In genomic region chr14:101761032-101761880, GRCh38 we compare ENCODE assay signal across 8 cellular contexts.
DNase-seq lines count a peak whose midpoint lies in the region; ATAC-seq and TF ChIP-seq lines count a peak whose summit lies in the region.

Gene PPP2R5C, plus strand, starts transcription at chr14:101761709. Its CDS starts 185 bp downstream, at chr14:101761894.

- H3K27me3 ChIP-seq in WERI-Rb-1 (ENCODE audit: insufficient read depth, low read depth, severe bottlenecking): no peaks in the 10 kb centered on the region
- peaks cover 40% of the 10 kb centered on the region for H3K27me3 ChIP-seq in iPS-20b (ENCODE audit: insufficient read depth, low read length)

- H3K36me3 ChIP-seq in WERI-Rb-1 (peaks cover 2% of the 10 kb centered on the region; the same call in 1 of the 2 replicates), iPS-20b (ENCODE audit: insufficient read depth, low read depth, low read length) (no peaks in the 10 kb centered on the region)

- H3K4me3 ChIP-seq in WERI-Rb-1 (ENCODE audit: low read depth, low read length) (peak within 1 kb of the TSS; percentile 70), iPS-20b (ENCODE audit: low read length) (peak within 1 kb of the TSS; percentile 92), skin epidermis (peak within 1 kb of the TSS; percentile 77 to 95 (median 91))

- DNase-seq in NCI-H524 (lab: John Stamatoyannopoulos, UW): peak; percentile 84 to 88
- DNase-seq in NCI-H524 treated with DMSO at 0.1 percent for 48 hours (lab: John Stamatoyannopoulos, UW): no peak
- DNase-seq in NCI-H2196 (lab: John Stamatoyannopoulos, UW; ENCODE audit: unreplicated experiment): peak; percentile 61
- DNase-seq in WERI-Rb-1: peak; percentile 91
- DNase-seq in T47D (ENCODE audit: low read depth in 1 of 2, low spot score in 1 of 2): peak; percentile 95 to 99

- H3K9ac ChIP-seq in iPS-20b (ENCODE audit: low read depth, low read length): peak within 1 kb of the TSS; percentile 76; the same call in 1 of the 2 replicates

- no peaks in the 10 kb centered on the region for H3K4me1 ChIP-seq in iPS-20b (ENCODE audit: insufficient read depth, low read length)

- in situ Hi-C loops in T47D (cut with HindIII; ENCODE audit: low pct_unique_long_range_greater_than_20kb, low sequenced_read_pairs): no loop called here

- peak; percentile 50 for ATAC-seq in HG03066 (IDR thresholded peaks at IDR 0.05; ENCODE audit: low read depth, unreplicated experiment)

- TF ChIP-seq CTCF in WERI-Rb-1 (IDR thresholded peaks at IDR 0.05; ENCODE audit: low read depth, low read length): no peak

- H3K27ac ChIP-seq in WERI-Rb-1: peak within 1 kb of the TSS; percentile 67
- no peak within 1 kb of the TSS for H3K27ac ChIP-seq in iPS-20b (ENCODE audit: low read length)
- peak within 1 kb of the TSS; percentile 76 to 95 (median 89) for H3K27ac ChIP-seq in skin epidermis

- H3K9me3 ChIP-seq in WERI-Rb-1 (ENCODE audit: severe bottlenecking) (no peaks in the 10 kb centered on the region), iPS-20b (ENCODE audit: insufficient read depth, low read depth, low read length) (no peaks in the 10 kb centered on the region)
